In genomic region chr20:21575981-21576740, GRCh38 we compare ENCODE assay signal across 8 cellular contexts.
"Had no signal": no experiment of that assay in that cellular context is flagged by ENCODE, and none has a peak within 500 bp of the region (broad histone marks: within the 10 kb centered on the region; RNA-seq: fewer than 3 reads in every experiment).

No MANE protein-coding gene starts in this region.

- H3K9me3 ChIP-seq: HAP-1 had no signal

- H3K27ac ChIP-seq: GM23248, HL-60 had no signal

- DNase-seq: GM23248, GOT3, H7, IMR-90, KG1 had no signal

- H3K4me3 ChIP-seq: GM23248, HAP-1, K562 had no signal

- H3K36me3 ChIP-seq: HAP-1 had no signal

- H3K9ac ChIP-seq: GM23248 had no signal

- H3K4me1 ChIP-seq: HAP-1 had no signal

- H2AFZ ChIP-seq: GM23248 had no signal
